In the genomic region with DNA sequence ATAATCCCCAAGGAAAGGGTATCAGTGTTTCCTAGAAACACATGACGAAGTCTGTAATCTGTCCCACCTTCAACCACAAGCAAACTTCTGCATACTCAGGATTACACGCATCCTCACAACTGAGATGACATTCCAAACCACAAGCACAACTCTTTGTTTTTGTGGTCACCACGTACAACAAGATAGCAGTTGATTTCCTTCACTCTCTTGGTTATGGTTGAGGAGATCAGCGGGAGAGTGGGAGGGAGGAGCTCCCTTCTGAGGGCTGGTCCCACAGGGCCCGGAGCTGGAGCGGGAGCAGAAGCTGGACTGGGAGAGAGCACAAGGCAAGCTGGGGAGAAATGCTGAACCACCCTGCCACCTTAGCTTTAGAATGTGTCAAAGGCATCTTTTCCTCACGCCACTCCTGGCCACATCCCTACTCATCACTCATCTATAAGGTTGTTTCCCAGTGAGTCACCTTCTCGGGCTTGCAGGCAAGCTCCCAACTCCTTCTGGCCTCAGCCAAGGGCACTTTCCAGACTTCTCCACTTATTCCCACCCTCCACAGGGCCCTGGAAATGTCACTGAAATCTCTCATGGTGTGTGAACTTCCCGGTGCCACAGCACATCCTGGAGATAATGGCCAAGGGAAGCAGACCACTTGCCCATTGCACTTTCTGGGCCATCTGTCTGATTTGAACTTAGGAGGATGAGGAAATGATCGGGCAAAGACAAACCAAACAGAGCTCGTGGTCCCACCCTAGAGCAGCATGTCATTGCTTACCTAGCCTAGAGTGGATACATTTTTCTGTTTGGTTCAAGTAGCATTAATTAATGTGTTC, we compare ENCODE assay signal across 1 cellular context.
TF ChIP-seq lines count a peak whose summit lies in the region.

No MANE protein-coding gene starts in this region.

TF ChIP-seq in K562, 482 proteins besides CTCF, POLR2A, EP300 and RAD21 (continued from another document and continues in another):
- TF ChIP-seq, protein P1, sequence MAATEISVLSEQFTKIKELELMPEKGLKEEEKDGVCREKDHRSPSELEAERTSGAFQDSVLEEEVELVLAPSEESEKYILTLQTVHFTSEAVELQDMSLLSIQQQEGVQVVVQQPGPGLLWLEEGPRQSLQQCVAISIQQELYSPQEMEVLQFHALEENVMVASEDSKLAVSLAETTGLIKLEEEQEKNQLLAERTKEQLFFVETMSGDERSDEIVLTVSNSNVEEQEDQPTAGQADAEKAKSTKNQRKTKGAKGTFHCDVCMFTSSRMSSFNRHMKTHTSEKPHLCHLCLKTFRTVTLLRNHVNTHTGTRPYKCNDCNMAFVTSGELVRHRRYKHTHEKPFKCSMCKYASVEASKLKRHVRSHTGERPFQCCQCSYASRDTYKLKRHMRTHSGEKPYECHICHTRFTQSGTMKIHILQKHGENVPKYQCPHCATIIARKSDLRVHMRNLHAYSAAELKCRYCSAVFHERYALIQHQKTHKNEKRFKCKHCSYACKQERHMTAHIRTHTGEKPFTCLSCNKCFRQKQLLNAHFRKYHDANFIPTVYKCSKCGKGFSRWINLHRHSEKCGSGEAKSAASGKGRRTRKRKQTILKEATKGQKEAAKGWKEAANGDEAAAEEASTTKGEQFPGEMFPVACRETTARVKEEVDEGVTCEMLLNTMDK (IDR thresholded peaks at IDR 0.05; ENCODE audit: borderline replicate concordance, insufficient read depth, low read depth, low read length, poor library complexity, severe bottlenecking) = no peak
- TF ChIP-seq BRF1 (IDR thresholded peaks at IDR 0.05; ENCODE audit: borderline replicate concordance, extremely low read depth, insufficient read length) (no peak), HES1 (IDR thresholded peaks at IDR 0.05; ENCODE audit: low read depth) (peak; percentile 97), YBX1 (IDR thresholded peaks at IDR 0.05) (no peak), CTBP1 (IDR thresholded peaks at IDR 0.05; ENCODE audit: borderline replicate concordance) (peak; percentile 90; the same call in 1 of the 2 replicates), MEF2A (IDR thresholded peaks at IDR 0.05; ENCODE audit: control insufficient read depth, low read depth, low read length) (peak; percentile 58; the same call in 1 of the 2 replicates), ELF1 (tag; IDR thresholded peaks at IDR 0.05) (no peak), NFIX (CRISPR knock-in tag; IDR thresholded peaks at IDR 0.05; ENCODE audit: low read depth) (no peak), CEBPG (CRISPR knock-in tag; IDR thresholded peaks at IDR 0.05) (no peak), CEBPG (tag; conservative IDR thresholded peaks at IDR 0.05 in 1 of 2, IDR thresholded peaks at IDR 0.05 in 1 of 2) (no peak; a peak in 1 of 4 replicates), JUN (IDR thresholded peaks at IDR 0.05; ENCODE audit: borderline replicate concordance, low read depth, low read length) (0 out of 2 replicates have a peak, but pooled peaks have one; percentile 30), JUN (CRISPR knock-in tag; IDR thresholded peaks at IDR 0.05; ENCODE audit: borderline replicate concordance) (no peak; the same call in 1 of the 2 replicates), FOSL1 (tag; conservative IDR thresholded peaks at IDR 0.05) (peak; percentile 97), HEY1 (CRISPR knock-in tag; IDR thresholded peaks at IDR 0.05; ENCODE audit: borderline replicate concordance) (peak; percentile 92; the same call in 1 of the 2 replicates), ZFP1 (CRISPR knock-in tag; IDR thresholded peaks at IDR 0.05) (no peak), MYNN (IDR thresholded peaks at IDR 0.05) (peak; percentile 77; the same call in 1 of the 2 replicates), MYNN (CRISPR knock-in tag; IDR thresholded peaks at IDR 0.05) (no peak), TBP (optimal IDR thresholded peaks at IDR 0.05; ENCODE audit: low read depth, low read length) (no peak), ESRRA (IDR thresholded peaks at IDR 0.05; ENCODE audit: borderline replicate concordance, low read depth) (peak; percentile 98; the same call in 1 of the 2 replicates), NCOA6 (IDR thresholded peaks at IDR 0.05) (no peak), BRD9 (IDR thresholded peaks at IDR 0.05; ENCODE audit: low read depth, partially characterized antibody) (no peak), RBM39 (optimal IDR thresholded peaks at IDR 0.05; ENCODE audit: low read depth, low read length) (no peak), ETS2 (tag; IDR thresholded peaks at IDR 0.05; ENCODE audit: borderline replicate concordance, poor library complexity, severe bottlenecking) (no peak), GATA2 (CRISPR knock-in tag; IDR thresholded peaks at IDR 0.05) (peak; percentile 96), CXXC5 (CRISPR knock-in tag; IDR thresholded peaks at IDR 0.05) (peak; percentile 85), CREM (IDR thresholded peaks at IDR 0.05; ENCODE audit: low read depth) (peak; percentile 93), CC2D1A (IDR thresholded peaks at IDR 0.05) (peak; percentile 73), ZNF395 (CRISPR knock-in tag; IDR thresholded peaks at IDR 0.05) (peak; percentile 80; the same call in 1 of the 2 replicates), ZNF146 (CRISPR knock-in tag; IDR thresholded peaks at IDR 0.05; ENCODE audit: unreplicated experiment) (no peak), E4F1 (CRISPR knock-in tag; IDR thresholded peaks at IDR 0.05; ENCODE audit: borderline replicate concordance) (no peak), MEIS2 (IDR thresholded peaks at IDR 0.05; ENCODE audit: partially characterized antibody) (peak; percentile 71), NR4A1 (CRISPR knock-in tag; IDR thresholded peaks at IDR 0.05) (no peak), NR4A1 (tag; IDR thresholded peaks at IDR 0.05) (peak; percentile 76), STAT6 (CRISPR knock-in tag; IDR thresholded peaks at IDR 0.05) (no peak), SMAD2 (IDR thresholded peaks at IDR 0.05; ENCODE audit: low read depth, low read length) (no peak), STAT5A (IDR thresholded peaks at IDR 0.05; ENCODE audit: borderline replicate concordance, low read length) (peak; percentile 97), ZNF134 (CRISPR knock-in tag; conservative IDR thresholded peaks at IDR 0.05) (0 out of 2 replicates have a peak, but pooled peaks have one; percentile 50), PREB (CRISPR knock-in tag; IDR thresholded peaks at IDR 0.05) (no peak), NCOA2 (IDR thresholded peaks at IDR 0.05; ENCODE audit: partially characterized antibody in 2 of 2) (no peak), PYGO2 (tag; IDR thresholded peaks at IDR 0.05) (no peak), ELF2 (CRISPR knock-in tag; IDR thresholded peaks at IDR 0.05) (no peak), OTX1 (CRISPR knock-in tag; IDR thresholded peaks at IDR 0.05) (peak; percentile 67), SMARCA4 (IDR thresholded peaks at IDR 0.05) (peak; percentile 90), NUFIP1 (IDR thresholded peaks at IDR 0.05; ENCODE audit: partially characterized antibody) (no peak), TCF3 (CRISPR knock-in tag; IDR thresholded peaks at IDR 0.05) (peak; percentile 100)
- TF ChIP-seq, protein P2, sequence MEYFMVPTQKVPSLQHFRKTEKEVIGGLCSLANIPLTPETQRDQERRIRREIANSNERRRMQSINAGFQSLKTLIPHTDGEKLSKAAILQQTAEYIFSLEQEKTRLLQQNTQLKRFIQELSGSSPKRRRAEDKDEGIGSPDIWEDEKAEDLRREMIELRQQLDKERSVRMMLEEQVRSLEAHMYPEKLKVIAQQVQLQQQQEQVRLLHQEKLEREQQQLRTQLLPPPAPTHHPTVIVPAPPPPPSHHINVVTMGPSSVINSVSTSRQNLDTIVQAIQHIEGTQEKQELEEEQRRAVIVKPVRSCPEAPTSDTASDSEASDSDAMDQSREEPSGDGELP (CRISPR knock-in tag; IDR thresholded peaks at IDR 0.05; ENCODE audit: borderline replicate concordance) = peak; percentile 77
- TF ChIP-seq, protein P3, sequence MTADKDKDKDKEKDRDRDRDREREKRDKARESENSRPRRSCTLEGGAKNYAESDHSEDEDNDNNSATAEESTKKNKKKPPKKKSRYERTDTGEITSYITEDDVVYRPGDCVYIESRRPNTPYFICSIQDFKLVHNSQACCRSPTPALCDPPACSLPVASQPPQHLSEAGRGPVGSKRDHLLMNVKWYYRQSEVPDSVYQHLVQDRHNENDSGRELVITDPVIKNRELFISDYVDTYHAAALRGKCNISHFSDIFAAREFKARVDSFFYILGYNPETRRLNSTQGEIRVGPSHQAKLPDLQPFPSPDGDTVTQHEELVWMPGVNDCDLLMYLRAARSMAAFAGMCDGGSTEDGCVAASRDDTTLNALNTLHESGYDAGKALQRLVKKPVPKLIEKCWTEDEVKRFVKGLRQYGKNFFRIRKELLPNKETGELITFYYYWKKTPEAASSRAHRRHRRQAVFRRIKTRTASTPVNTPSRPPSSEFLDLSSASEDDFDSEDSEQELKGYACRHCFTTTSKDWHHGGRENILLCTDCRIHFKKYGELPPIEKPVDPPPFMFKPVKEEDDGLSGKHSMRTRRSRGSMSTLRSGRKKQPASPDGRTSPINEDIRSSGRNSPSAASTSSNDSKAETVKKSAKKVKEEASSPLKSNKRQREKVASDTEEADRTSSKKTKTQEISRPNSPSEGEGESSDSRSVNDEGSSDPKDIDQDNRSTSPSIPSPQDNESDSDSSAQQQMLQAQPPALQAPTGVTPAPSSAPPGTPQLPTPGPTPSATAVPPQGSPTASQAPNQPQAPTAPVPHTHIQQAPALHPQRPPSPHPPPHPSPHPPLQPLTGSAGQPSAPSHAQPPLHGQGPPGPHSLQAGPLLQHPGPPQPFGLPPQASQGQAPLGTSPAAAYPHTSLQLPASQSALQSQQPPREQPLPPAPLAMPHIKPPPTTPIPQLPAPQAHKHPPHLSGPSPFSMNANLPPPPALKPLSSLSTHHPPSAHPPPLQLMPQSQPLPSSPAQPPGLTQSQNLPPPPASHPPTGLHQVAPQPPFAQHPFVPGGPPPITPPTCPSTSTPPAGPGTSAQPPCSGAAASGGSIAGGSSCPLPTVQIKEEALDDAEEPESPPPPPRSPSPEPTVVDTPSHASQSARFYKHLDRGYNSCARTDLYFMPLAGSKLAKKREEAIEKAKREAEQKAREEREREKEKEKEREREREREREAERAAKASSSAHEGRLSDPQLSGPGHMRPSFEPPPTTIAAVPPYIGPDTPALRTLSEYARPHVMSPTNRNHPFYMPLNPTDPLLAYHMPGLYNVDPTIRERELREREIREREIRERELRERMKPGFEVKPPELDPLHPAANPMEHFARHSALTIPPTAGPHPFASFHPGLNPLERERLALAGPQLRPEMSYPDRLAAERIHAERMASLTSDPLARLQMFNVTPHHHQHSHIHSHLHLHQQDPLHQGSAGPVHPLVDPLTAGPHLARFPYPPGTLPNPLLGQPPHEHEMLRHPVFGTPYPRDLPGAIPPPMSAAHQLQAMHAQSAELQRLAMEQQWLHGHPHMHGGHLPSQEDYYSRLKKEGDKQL (CRISPR knock-in tag; IDR thresholded peaks at IDR 0.05; ENCODE audit: borderline replicate concordance) = peak; percentile 61; the same call in 1 of the 2 replicates
